ENCODE assay signal across 14 cellular contexts in the genomic region with DNA sequence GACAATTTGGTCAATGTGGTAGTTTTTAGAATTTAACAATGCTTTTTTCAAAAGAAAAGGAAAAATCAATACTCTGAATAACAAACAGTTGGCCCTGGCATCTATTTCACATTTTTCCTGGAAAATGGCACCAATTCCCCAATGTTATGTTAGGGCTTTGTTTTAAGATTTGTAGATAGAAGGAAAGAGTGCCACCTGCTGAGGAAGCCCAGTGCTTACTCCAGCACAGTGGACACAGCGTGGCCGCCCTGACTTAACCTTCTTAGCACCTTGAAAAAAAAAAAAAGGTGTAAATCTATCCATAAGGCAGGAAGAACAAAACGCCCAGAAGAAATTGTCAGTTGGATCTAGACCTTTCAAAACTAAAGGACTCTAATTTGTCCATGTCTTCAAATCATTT.
DNase-seq lines count a peak whose midpoint lies in the region; ATAC-seq, FAIRE-seq and TF ChIP-seq lines count a peak whose summit lies in the region.
"Had no signal": no experiment of that assay in that cellular context is flagged by ENCODE, and none has a peak within 500 bp of the region (broad histone marks: within the 10 kb centered on the region; RNA-seq: fewer than 3 reads in every experiment).

No MANE protein-coding gene starts in this region.

- intact Hi-C loops in GM12878 (cut with micrococcal nuclease; ENCODE audit: unreplicated experiment) = loop anchor here (10.0 kb wide), 1 partner anchor 713 kb away; no protein-coding TSS in a partner anchor
- intact Hi-C loops in lower lobe of right lung (cut with DNase I) = no loop called here

- no peak for TF ChIP-seq POLR2A in GM12878 (IDR thresholded peaks at IDR 0.05; ENCODE audit: low read depth, low read length)

- RAD21 ChIA-PET in GM12878 (lab: Charles Lee; ENCODE audit: unreplicated experiment) = no interaction called here

- ATAC-seq in GM12878 (peak; percentile 70), lower lobe of right lung (peak in 1 of 2 donors; percentile 63)
- ATAC-seq: right cardiac atrium had no signal

- no peak for TF ChIP-seq RAD21 in GM12878 (IDR thresholded peaks at IDR 0.05; ENCODE audit: insufficient read depth, low read depth, low read length)

- no peaks in the 10 kb centered on the region for H3K4me1 ChIP-seq in GM12878 (ENCODE audit: control insufficient read depth, insufficient read depth, low read length)
- no peaks in the 10 kb centered on the region for H3K4me1 ChIP-seq in lower lobe of right lung
- no peaks in the 10 kb centered on the region for H3K4me1 ChIP-seq in Karpas-422 (ENCODE audit: low read length)

- H3K4me3 ChIP-seq in GM12878 (no peak overlapping the region), lower lobe of right lung (no peak overlapping the region), Karpas-422 (ENCODE audit: low read length) (no peak overlapping the region)

- DNase-seq in COLO829 (ENCODE audit: low spot score) = peak; percentile 12
- peak; percentile 22 for DNase-seq in KBM-7
- DNase-seq in GM12878 (ENCODE audit: low read depth, low spot score) = no peak
- peak; percentile 45 for DNase-seq in lower lobe of right lung
- DNase-seq in Karpas-422 = no peak
- no peak for DNase-seq in AG20443 (ENCODE audit: low spot score)
- no peak for DNase-seq in stimulated activated CD4-positive, alpha-beta T cell treated with anti-CD3 and anti-CD28 coated beads, Interleukin-4, amount 100 ng/mL, for 1 hour
- DNase-seq in HPDE6-E6E7 (ENCODE audit: extremely low spot score) = no peak
- DNase-seq: activated CD4-positive, alpha-beta T cell treated with anti-CD3 and anti-CD28 coated beads, Interleukin-2, amount 10 ng/mL, durations not matched to agents 7 days and 5 days; activated naive CD8-positive, alpha-beta T cell treated with anti-CD3 and anti-CD28 coated beads, Interleukin-2, amount 10 ng/mL, durations not matched to agents 7 days and 5 days; CD4-positive, alpha-beta T cell; erythroblast; right cardiac atrium; Right ventricle myocardium superior had no signal

- no peaks in the 10 kb centered on the region for H3K9me2 ChIP-seq in Karpas-422 (replicated peaks; ENCODE audit: insufficient read depth, low read length)

- no peak for TF ChIP-seq EP300 in GM12878 (IDR thresholded peaks at IDR 0.05; ENCODE audit: borderline replicate concordance in 1 of 2, control insufficient read depth in 1 of 2, low read depth in 2 of 2, low read length in 2 of 2)

- H4K20me1 ChIP-seq in GM12878 (ENCODE audit: control insufficient read depth, insufficient read depth) (no peaks in the 10 kb centered on the region), Karpas-422 (ENCODE audit: insufficient read depth, low read depth, low read length) (no peaks in the 10 kb centered on the region)

- H3K4me2 ChIP-seq in GM12878 (ENCODE audit: control insufficient read depth, insufficient read depth) (no peak overlapping the region), Karpas-422 (ENCODE audit: low read depth, low read length, poor library complexity, severe bottlenecking) (no peak overlapping the region)

- 27% methylated on average over 3 of the region's 3 CpGs for WGBS in GM12878 (ENCODE audit: insufficient coverage, insufficient replicate concordance, low lambda C conversion rate, missing lambda C conversion rate)

- TF ChIP-seq CTCF in GM12878 (IDR thresholded peaks at IDR 0.05 in 2 of 3, conservative IDR thresholded peaks at IDR 0.05 in 1 of 3; ENCODE audit: control insufficient read depth in 2 of 3, extremely low read depth in 1 of 3, insufficient read depth in 1 of 3, low read depth in 3 of 3, low read length in 3 of 3) (peak in 2 of 3 experiments; percentile 25 to 36; a peak in 2 of 6 replicates), lower lobe of right lung (IDR thresholded peaks at IDR 0.05) (peak; percentile 24)

- SMC1A ChIA-PET in GM12878 (lab: Charles Lee; ENCODE audit: uncharacterized antibody, unreplicated experiment) = no interaction called here

- H3K9ac ChIP-seq in GM12878 (ENCODE audit: control insufficient read depth, insufficient read depth, low read length) = no peak overlapping the region
- H3K9ac ChIP-seq in Karpas-422 (ENCODE audit: low read length) = no peak overlapping the region

- H2AFZ ChIP-seq in GM12878 (ENCODE audit: control insufficient read depth, low read depth, low read length) = no peak overlapping the region
- H2AFZ ChIP-seq in Karpas-422 (ENCODE audit: low read length) = no peak overlapping the region

- in situ Hi-C loops in KBM-7 (cut with MboI; ENCODE audit: low pct_unique_long_range_greater_than_20kb, low sequenced_read_pairs) = no loop called here
- in situ Hi-C loops in GM12878 (cut with MboI) = no loop called here

- H3K27me3 ChIP-seq in GM12878 (replicated peaks in 1 of 2; ENCODE audit: control insufficient read depth in 2 of 2, insufficient read depth in 2 of 2, low read length in 1 of 2) (no peaks in the 10 kb centered on the region), lower lobe of right lung (ENCODE audit: low read depth) (no peaks in the 10 kb centered on the region), Karpas-422 (ENCODE audit: low read length) (no peaks in the 10 kb centered on the region)

- BruUV-seq in GM12878 (replicated peaks; lab: Mats Ljungman, UMichigan) = no TSS peak

- H3K27ac ChIP-seq in GM12878 (ENCODE audit: control insufficient read depth, insufficient read depth) = no peak overlapping the region
- no peak overlapping the region for H3K27ac ChIP-seq in lower lobe of right lung
- no peak overlapping the region for H3K27ac ChIP-seq in Karpas-422 (ENCODE audit: low read length)

- POLR2A ChIA-PET in GM12878 (lab: Charles Lee) = no interaction called here

- H3K79me2 ChIP-seq in GM12878 (ENCODE audit: control insufficient read depth, insufficient read depth, low read length) (no peaks in the 10 kb centered on the region), Karpas-422 (ENCODE audit: low read length) (no peaks in the 10 kb centered on the region)

- H3K36me3 ChIP-seq in GM12878 (ENCODE audit: control insufficient read depth in 2 of 2, insufficient read depth in 2 of 2, low read length in 1 of 2) = no peaks in the 10 kb centered on the region
- H3K36me3 ChIP-seq in lower lobe of right lung = no peaks in the 10 kb centered on the region
- H3K36me3 ChIP-seq in Karpas-422 (ENCODE audit: insufficient read depth, low read length) = no peaks in the 10 kb centered on the region

- CTCF ChIA-PET in GM12878 (lab: Yijun Ruan, JAX) = interaction anchor here (0.6 kb wide), 1 partner anchor 552 kb away, joined by 3 read pairs; no protein-coding TSS in a partner anchor

- H3K9me3 ChIP-seq in GM12878 (replicated peaks; ENCODE audit: control insufficient read depth, insufficient read depth, low read length) = no peaks in the 10 kb centered on the region
- H3K9me3 ChIP-seq in lower lobe of right lung = no peaks in the 10 kb centered on the region
- H3K9me3 ChIP-seq in Karpas-422 (ENCODE audit: low read length) = no peaks in the 10 kb centered on the region; the same call in 1 of the 2 replicates

- no peak for FAIRE-seq in GM12878 (lab: Jason Lieb, UNC)

TF ChIP-seq in GM12878, 131 proteins besides CTCF, POLR2A, EP300 and RAD21:
- TF ChIP-seq BMI1 (IDR thresholded peaks at IDR 0.05; ENCODE audit: borderline replicate concordance) (no peak), RUNX3 (IDR thresholded peaks at IDR 0.05; ENCODE audit: low read length) (no peak), POU2F2 (IDR thresholded peaks at IDR 0.05; ENCODE audit: borderline replicate concordance, low read depth, low read length) (no peak), NR2C1 (IDR thresholded peaks at IDR 0.05) (no peak), FOS (IDR thresholded peaks at IDR 0.05; ENCODE audit: borderline replicate concordance, extremely low read depth, insufficient read length) (no peak)
- TF ChIP-seq, protein P1, sequence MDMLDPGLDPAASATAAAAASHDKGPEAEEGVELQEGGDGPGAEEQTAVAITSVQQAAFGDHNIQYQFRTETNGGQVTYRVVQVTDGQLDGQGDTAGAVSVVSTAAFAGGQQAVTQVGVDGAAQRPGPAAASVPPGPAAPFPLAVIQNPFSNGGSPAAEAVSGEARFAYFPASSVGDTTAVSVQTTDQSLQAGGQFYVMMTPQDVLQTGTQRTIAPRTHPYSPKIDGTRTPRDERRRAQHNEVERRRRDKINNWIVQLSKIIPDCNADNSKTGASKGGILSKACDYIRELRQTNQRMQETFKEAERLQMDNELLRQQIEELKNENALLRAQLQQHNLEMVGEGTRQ (IDR thresholded peaks at IDR 0.05; ENCODE audit: borderline replicate concordance, low read depth, low read length) = no peak
- TF ChIP-seq, protein P2, sequence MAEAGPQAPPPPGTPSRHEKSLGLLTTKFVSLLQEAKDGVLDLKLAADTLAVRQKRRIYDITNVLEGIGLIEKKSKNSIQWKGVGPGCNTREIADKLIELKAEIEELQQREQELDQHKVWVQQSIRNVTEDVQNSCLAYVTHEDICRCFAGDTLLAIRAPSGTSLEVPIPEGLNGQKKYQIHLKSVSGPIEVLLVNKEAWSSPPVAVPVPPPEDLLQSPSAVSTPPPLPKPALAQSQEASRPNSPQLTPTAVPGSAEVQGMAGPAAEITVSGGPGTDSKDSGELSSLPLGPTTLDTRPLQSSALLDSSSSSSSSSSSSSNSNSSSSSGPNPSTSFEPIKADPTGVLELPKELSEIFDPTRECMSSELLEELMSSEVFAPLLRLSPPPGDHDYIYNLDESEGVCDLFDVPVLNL (IDR thresholded peaks at IDR 0.05; ENCODE audit: low read depth, low read length) = no peak

Comparison
In these comparisons a context has a peak if more than half of its experiments do, and no peak if none do; other contexts are left out.
1. DNase-seq: peak in COLO829 (single experiment), KBM-7 (single experiment) and lower lobe of right lung (single experiment); none in GM12878 (single experiment), Karpas-422 (single experiment), AG20443 (single experiment), stimulated activated CD4-positive, alpha-beta T cell treated with anti-CD3 and anti-CD28 coated beads, Interleukin-4, amount 100 ng/mL, for 1 hour (single experiment) and HPDE6-E6E7 (single experiment).